Comparison of ENCODE assay signal across 1 cellular context in the genomic region with DNA sequence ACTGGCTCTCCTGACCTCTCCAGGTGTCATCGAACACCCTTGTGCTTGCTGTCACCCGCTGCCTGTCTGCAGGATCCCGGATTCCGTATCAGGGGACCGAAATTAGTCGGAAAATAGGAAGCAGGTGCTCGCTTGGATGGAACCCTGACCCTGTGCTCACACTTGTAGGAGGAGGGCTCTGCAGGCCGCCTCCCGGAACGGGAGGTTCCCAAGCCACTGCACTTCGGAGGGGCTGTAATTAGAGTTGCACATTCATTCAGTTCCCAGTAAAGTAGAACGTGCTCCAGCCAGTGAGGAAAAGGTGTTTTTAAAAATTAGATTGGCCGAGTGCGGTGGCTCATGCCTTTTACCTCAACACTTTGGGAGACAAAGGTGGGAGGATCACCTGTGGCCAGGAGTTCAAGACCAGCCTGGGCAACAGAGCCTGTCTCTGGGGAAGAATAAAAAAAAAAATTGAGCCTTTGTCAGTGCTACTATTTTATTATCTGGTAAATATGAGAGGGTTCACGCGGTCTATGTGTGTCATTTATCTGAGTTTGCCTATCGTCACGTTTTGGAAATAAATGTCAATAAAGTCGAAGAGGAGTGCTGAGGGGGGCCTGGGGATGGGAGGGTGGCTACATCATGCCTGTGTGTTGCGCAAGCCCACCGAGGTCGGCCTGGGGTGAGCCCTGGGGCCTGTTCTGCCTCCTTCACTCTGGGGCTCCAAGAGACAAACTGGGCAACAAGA.
TF ChIP-seq lines count a peak whose summit lies in the region.

No MANE protein-coding gene starts in this region.

TF ChIP-seq in Ishikawa, 13 proteins besides CTCF, POLR2A, EP300 and RAD21 (continued from another document):
- TF ChIP-seq EGR1 (IDR thresholded peaks at IDR 0.05) = no peak
- peak; percentile 82 for TF ChIP-seq CEBPB (IDR thresholded peaks at IDR 0.05)
- TF ChIP-seq TCF12 (IDR thresholded peaks at IDR 0.05; ENCODE audit: low read depth) = no peak
- TF ChIP-seq, protein P1, sequence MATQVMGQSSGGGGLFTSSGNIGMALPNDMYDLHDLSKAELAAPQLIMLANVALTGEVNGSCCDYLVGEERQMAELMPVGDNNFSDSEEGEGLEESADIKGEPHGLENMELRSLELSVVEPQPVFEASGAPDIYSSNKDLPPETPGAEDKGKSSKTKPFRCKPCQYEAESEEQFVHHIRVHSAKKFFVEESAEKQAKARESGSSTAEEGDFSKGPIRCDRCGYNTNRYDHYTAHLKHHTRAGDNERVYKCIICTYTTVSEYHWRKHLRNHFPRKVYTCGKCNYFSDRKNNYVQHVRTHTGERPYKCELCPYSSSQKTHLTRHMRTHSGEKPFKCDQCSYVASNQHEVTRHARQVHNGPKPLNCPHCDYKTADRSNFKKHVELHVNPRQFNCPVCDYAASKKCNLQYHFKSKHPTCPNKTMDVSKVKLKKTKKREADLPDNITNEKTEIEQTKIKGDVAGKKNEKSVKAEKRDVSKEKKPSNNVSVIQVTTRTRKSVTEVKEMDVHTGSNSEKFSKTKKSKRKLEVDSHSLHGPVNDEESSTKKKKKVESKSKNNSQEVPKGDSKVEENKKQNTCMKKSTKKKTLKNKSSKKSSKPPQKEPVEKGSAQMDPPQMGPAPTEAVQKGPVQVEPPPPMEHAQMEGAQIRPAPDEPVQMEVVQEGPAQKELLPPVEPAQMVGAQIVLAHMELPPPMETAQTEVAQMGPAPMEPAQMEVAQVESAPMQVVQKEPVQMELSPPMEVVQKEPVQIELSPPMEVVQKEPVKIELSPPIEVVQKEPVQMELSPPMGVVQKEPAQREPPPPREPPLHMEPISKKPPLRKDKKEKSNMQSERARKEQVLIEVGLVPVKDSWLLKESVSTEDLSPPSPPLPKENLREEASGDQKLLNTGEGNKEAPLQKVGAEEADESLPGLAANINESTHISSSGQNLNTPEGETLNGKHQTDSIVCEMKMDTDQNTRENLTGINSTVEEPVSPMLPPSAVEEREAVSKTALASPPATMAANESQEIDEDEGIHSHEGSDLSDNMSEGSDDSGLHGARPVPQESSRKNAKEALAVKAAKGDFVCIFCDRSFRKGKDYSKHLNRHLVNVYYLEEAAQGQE (IDR thresholded peaks at IDR 0.05; ENCODE audit: low read depth) = no peak
TF ChIP-seq in Ishikawa: peak in this region for 5.
